Comparison of ENCODE assay signal across 8 cellular contexts in genomic region chr10:97685395-97685958, GRCh38. TPM values are rescaled to one million over a fixed set of nuclear protein-coding genes. Genes with fewer than 3 reads are reported as not detected.
A peak's percentile ranks its signal among the peaks of the same experiment; 100 is the strongest.
DNase-seq lines count a peak whose midpoint lies in the region; FAIRE-seq and TF ChIP-seq lines count a peak whose summit lies in the region.

No MANE protein-coding gene starts in this region.

- H3K27ac ChIP-seq in coronary artery, result peak overlapping the region; percentile 93 to 97

- FAIRE-seq in H54 (lab: Jason Lieb, UNC), result no peak
- FAIRE-seq in GM12892 (lab: Jason Lieb, UNC), result no peak

- H3K27ac Mint-ChIP-seq in HFFc6 (peak overlapping the region; percentile 89), mesothelial cell of epicardium (peak overlapping the region; percentile 67)

- H3K4me1 Mint-ChIP-seq in HFFc6 (ENCODE audit: low read depth), result peaks cover 67% of the 10 kb centered on the region
- peaks cover 44% of the 10 kb centered on the region for H3K4me1 Mint-ChIP-seq in mesothelial cell of epicardium

- CTCF ChIA-PET in AG04449 (lab: Yijun Ruan, JAX), result interaction anchor here (0.8 to 11.6 kb wide), 9 partner anchors 9 to 149 kb away, joined by 3 to 305 read pairs (median 19); partner anchors contain the start of genes ANKRD2, MARVELD1 and ZFYVE27

- H3K36me3 Mint-ChIP-seq in HFFc6 (ENCODE audit: low read depth) (no peaks in the 10 kb centered on the region; the same call in 1 of the 2 replicates), mesothelial cell of epicardium (no peaks in the 10 kb centered on the region)

- H3K4me3 ChIP-seq in AG04449 (ENCODE audit: low read depth, low read length) (peak overlapping the region; percentile 82), coronary artery (peak overlapping the region; percentile 88)

- TF ChIP-seq POLR2A in H54 (IDR thresholded peaks at IDR 0.05; ENCODE audit: low read depth, low read length) (no peak), GM12892 (IDR thresholded peaks at IDR 0.05; ENCODE audit: low read depth, low read length) (no peak)

- peak overlapping the region; percentile 95 for H3K4me3 Mint-ChIP-seq in HFFc6
- peak overlapping the region; percentile 80 for H3K4me3 Mint-ChIP-seq in mesothelial cell of epicardium

- no peaks in the 10 kb centered on the region for H3K9me3 Mint-ChIP-seq in HFFc6
- H3K9me3 Mint-ChIP-seq in mesothelial cell of epicardium, result no peaks in the 10 kb centered on the region

- POLR2A ChIA-PET in AG04449 (lab: Yijun Ruan, JAX), result interaction anchor here (1.3 to 4.3 kb wide), 2 partner anchors 9 to 29 kb away, joined by 3 to 46 read pairs; partner anchors contain the start of gene MARVELD1

- DNase-seq in AG04449 (ENCODE audit: low read depth, low spot score) (no peak), HFFc6 (peak; percentile 30), coronary artery (ENCODE audit: low spot score) (no peak), mesothelial cell of epicardium (ENCODE audit: low spot score in 2 of 2, unreplicated experiment in 2 of 2) (peak; percentile 41 to 48), NCI-H748 treated with DMSO at 0.1 percent for 48 hours (lab: John Stamatoyannopoulos, UW) (no peak), H54 (ENCODE audit: insufficient read length, low spot score) (no peak), GM12892 (ENCODE audit: insufficient read length) (no peak)
- no peak for DNase-seq in activated naive CD4-positive, alpha-beta T cell (lab: John Stamatoyannopoulos, UW)

- no peaks in the 10 kb centered on the region; the same call in none of the 2 replicates for H3K27me3 Mint-ChIP-seq in HFFc6 (ENCODE audit: insufficient read depth)
- H3K27me3 Mint-ChIP-seq in mesothelial cell of epicardium (ENCODE audit: low read depth), result no peaks in the 10 kb centered on the region

- TF ChIP-seq CTCF in AG04449 (IDR thresholded peaks at IDR 0.05; ENCODE audit: insufficient read depth, low read length, missing control alignments) (peak; percentile 17), HFFc6 (IDR thresholded peaks at IDR 0.05) (peak; percentile 75), coronary artery (IDR thresholded peaks at IDR 0.05) (peak; percentile 15), mesothelial cell of epicardium (IDR thresholded peaks at IDR 0.05; ENCODE audit: unreplicated experiment) (peak; percentile 47)

RNA-seq across cellular contexts. Expression of gene AVPI1, which starts 1.6 kb away (rescaled TPM):
- 10 to 100 TPM; 28.2 to 44.8 (median 39.5) TPM for total RNA-seq in HFFc6 (2021; fragmentation: NEBNext Ultra II Directional; extraction: Animal tissue kit (Norgen Biotek cat#: 25700))
- total RNA-seq in mesothelial cell of epicardium, result 7.8 to 9.0 TPM (median 7.9 TPM) in 3 replicates
- 0.53 TPM for polyA plus RNA-seq in GM12892 (2012; ENCODE audit: missing spikeins)

RNA-seq across cellular contexts. Expression of gene MARVELD1, which starts 28.1 kb away (rescaled TPM):
- total RNA-seq in HFFc6 (2021; fragmentation: NEBNext Ultra II Directional; extraction: Animal tissue kit (Norgen Biotek cat#: 25700)), result 10 to 100 TPM; 76.7 to 94.7 (median 80.9) TPM
- total RNA-seq in mesothelial cell of epicardium, result 72.5 to 75.4 TPM (median 75.4 TPM) in 3 replicates
- polyA plus RNA-seq in GM12892 (2012; ENCODE audit: missing spikeins), result 0.42 TPM

RNA-seq across cellular contexts. Expression of gene PI4K2A, which starts 45.0 kb away (rescaled TPM):
- total RNA-seq in HFFc6 (2021; fragmentation: NEBNext Ultra II Directional; extraction: Animal tissue kit (Norgen Biotek cat#: 25700)), result 10 to 100 TPM; 26.7 to 35.3 (median 31.6) TPM
- total RNA-seq in mesothelial cell of epicardium, result 18.4 to 20.1 TPM (median 18.7 TPM) in 3 replicates
- polyA plus RNA-seq in GM12892 (2012; ENCODE audit: missing spikeins), result 7.2 TPM

RNA-seq across cellular contexts. Expression of gene ZFYVE27, which starts 51.5 kb away (rescaled TPM):
- 10 to 100 TPM; 16.6 to 23.0 (median 18.3) TPM for total RNA-seq in HFFc6 (2021; fragmentation: NEBNext Ultra II Directional; extraction: Animal tissue kit (Norgen Biotek cat#: 25700))
- total RNA-seq in mesothelial cell of epicardium, result 39.6 to 40.7 TPM (median 39.9 TPM) in 3 replicates
- 17.2 TPM for polyA plus RNA-seq in GM12892 (2012; ENCODE audit: missing spikeins)

RNA-seq across cellular contexts. Expression of gene MORN4, which starts 52.2 kb away (rescaled TPM):
- total RNA-seq in HFFc6 (2021; fragmentation: NEBNext Ultra II Directional; extraction: Animal tissue kit (Norgen Biotek cat#: 25700)), result 10 to 100 TPM in 3 of 6 experiments, 1 to 10 TPM in 3; 9.4 to 11.3 (median 10.1) TPM
- total RNA-seq in mesothelial cell of epicardium, result 15.4 to 17.3 TPM (median 16.4 TPM) in 3 replicates
- polyA plus RNA-seq in GM12892 (2012; ENCODE audit: missing spikeins), result 8.5 TPM

Comparison
In these comparisons a context has a peak if more than half of its experiments do, and no peak if none do; other contexts are left out.
1. DNase-seq: peak in HFFc6 (single experiment) and mesothelial cell of epicardium (2 of 2); none in AG04449 (single experiment), coronary artery (single experiment), NCI-H748 treated with DMSO at 0.1 percent for 48 hours (single experiment), H54 (single experiment), activated naive CD4-positive, alpha-beta T cell (0 of 4) and GM12892 (single experiment).
2. CTCF ChIP-seq: peak in every context shown above with its lines; median percentile 75 in HFFc6; 47 in mesothelial cell of epicardium; 17 in AG04449; 15 in coronary artery.